18 cellular contexts compared by ENCODE assay signal in genomic region chr6:82353848-82354247, GRCh38. TPM values are rescaled to one million over a fixed set of nuclear protein-coding genes. Genes with fewer than 3 reads are reported as not detected.
DNase-seq lines count a peak whose midpoint lies in the region; TF ChIP-seq lines count a peak whose summit lies in the region.
"Had no signal": no experiment of that assay in that cellular context is flagged by ENCODE, and none has a peak within 500 bp of the region (broad histone marks: within the 10 kb centered on the region; RNA-seq: fewer than 3 reads in every experiment).

No MANE protein-coding gene starts in this region.

- H3K79me2 ChIP-seq in GM23248 (ENCODE audit: insufficient read depth), result no peaks in the 10 kb centered on the region

- no peak overlapping the region for H3K4me2 ChIP-seq in GM23248 (ENCODE audit: unreplicated experiment)
- H3K4me2 ChIP-seq: GM23338, KMS-11 had no signal

- no peaks in the 10 kb centered on the region for H4K20me1 ChIP-seq in GM23248 (ENCODE audit: insufficient read depth)

- H3K4me3 ChIP-seq in GM23248 (no peak overlapping the region), foreskin fibroblast (ENCODE audit: low read depth in 1 of 2, low read length in 2 of 2) (no peak overlapping the region)
- H3K4me3 ChIP-seq: GM23338 had no signal

- H3K9me2 ChIP-seq in GM23248 (ENCODE audit: insufficient read depth), result no peaks in the 10 kb centered on the region

- no peak overlapping the region for H3K27ac ChIP-seq in GM23248
- H3K27ac ChIP-seq: KMS-11 had no signal

- H3K27me3 ChIP-seq in GM23248 (replicated peaks; ENCODE audit: insufficient read depth), result no peaks in the 10 kb centered on the region
- H3K27me3 ChIP-seq: BE2C had no signal

- H3K4me1 ChIP-seq in GM23248 (ENCODE audit: insufficient read depth), result peaks cover 7% of the 10 kb centered on the region
- H3K4me1 ChIP-seq: BE2C had no signal

- H2AFZ ChIP-seq in GM23248, result peak overlapping the region; percentile 42; the same call in 1 of the 2 replicates
- H2AFZ ChIP-seq: GM23338 had no signal

- no peaks in the 10 kb centered on the region for H3F3A ChIP-seq in GM23248 (ENCODE audit: insufficient read depth)

- WGBS in GM23248 (ENCODE audit: low coverage in 1 of 2, low lambda C conversion rate in 2 of 2, missing lambda C conversion rate in 2 of 2), 2 experiments, result 74 to 78% methylated on average over 2 of the region's 2 CpGs

- TF ChIP-seq CTCF in foreskin fibroblast (IDR thresholded peaks at IDR 0.05; ENCODE audit: low read depth, low read length), result no peak

- no peak overlapping the region for H3K9ac ChIP-seq in GM23248
- H3K9ac ChIP-seq: KMS-11 had no signal

- in situ Hi-C loops in GM23248 (cut with MboI), result loop anchor here (25.0 kb wide), 1 partner anchor 708 kb away; the partner anchor contains the start of genes DOP1A and UBE3D
- in situ Hi-C loops in SK-MEL-5 (cut with HindIII; ENCODE audit: low pct_unique_long_range_greater_than_20kb, low sequenced_read_pairs), result no loop called here

- DNase-seq in GM23248 (peak; percentile 46), SK-MEL-5 (ENCODE audit: low read depth, low spot score) (peak; percentile 42), foreskin fibroblast (peak; percentile 36 to 46), cerebellar nuclear complex (lab: John Stamatoyannopoulos, UW) (no peak), GOT3 (lab: John Stamatoyannopoulos, UW) (no peak), T-helper 1 cell (no peak)
- DNase-seq: ACHN; BE2C; C1 segment of cervical spinal cord; CD4-positive, CD25-positive, alpha-beta regulatory T cell; CD8-positive, alpha-beta memory T cell; COR-L47; DMS153; DMS79 treated with DMSO at 0.1 percent for 48 hours; H7; HFFc6 had no signal

- H3K9me3 ChIP-seq in GM23248 (ENCODE audit: low read depth), result no peaks in the 10 kb centered on the region
- H3K9me3 ChIP-seq: BE2C had no signal

- no peaks in the 10 kb centered on the region for H3K36me3 ChIP-seq in GM23248 (ENCODE audit: low read depth)
- H3K36me3 ChIP-seq: BE2C had no signal

RNA-seq across cellular contexts. Expression of gene TPBG, which starts 9.8 kb away (rescaled TPM):
- 153 and 174 TPM in 2 replicates for total RNA-seq in GM23248 (2014; rRNA removed; shearing (Covaris generic))
- polyA plus RNA-seq in GM23248 (2016; fragmentation: Nextera tagmentation; extraction: Ambion mirVana), result 125 and 127 TPM in 2 replicates
- total RNA-seq in SK-MEL-5 (2014; rRNA removed; shearing (Covaris generic)), result 5.8 and 7.8 TPM in 2 replicates
- polyA plus RNA-seq in SK-MEL-5 (2015; cell fraction: cytosol; rRNA removed), result 17.6 and 18.3 TPM in 2 replicates
- 28.6 and 30.5 TPM in 2 replicates for polyA plus RNA-seq in SK-MEL-5 (2015; cell fraction: nucleus; rRNA removed)
- total RNA-seq: CD4-positive, CD25-positive, alpha-beta regulatory T cell; CD8-positive, alpha-beta memory T cell had no signal
- polyA plus RNA-seq: CD4-positive, CD25-positive, alpha-beta regulatory T cell had no signal

Comparison
In these comparisons a context has a peak if more than half of its experiments do, and no peak if none do; other contexts are left out.
1. DNase-seq: peak in GM23248 (single experiment), SK-MEL-5 (single experiment) and foreskin fibroblast (2 of 2); none in cerebellar nuclear complex (0 of 2), GOT3 (single experiment) and T-helper 1 cell (0 of 5).
2. RNA of gene TPBG, which starts 9.8 kb away (total RNA-seq): 153 to 174 TPM in GM23248; 5.8 to 7.8 TPM in SK-MEL-5; every median in the first group is over 10 times any median in the second.